Comparison of ENCODE assay signal across 1 cellular context in the genomic region with DNA sequence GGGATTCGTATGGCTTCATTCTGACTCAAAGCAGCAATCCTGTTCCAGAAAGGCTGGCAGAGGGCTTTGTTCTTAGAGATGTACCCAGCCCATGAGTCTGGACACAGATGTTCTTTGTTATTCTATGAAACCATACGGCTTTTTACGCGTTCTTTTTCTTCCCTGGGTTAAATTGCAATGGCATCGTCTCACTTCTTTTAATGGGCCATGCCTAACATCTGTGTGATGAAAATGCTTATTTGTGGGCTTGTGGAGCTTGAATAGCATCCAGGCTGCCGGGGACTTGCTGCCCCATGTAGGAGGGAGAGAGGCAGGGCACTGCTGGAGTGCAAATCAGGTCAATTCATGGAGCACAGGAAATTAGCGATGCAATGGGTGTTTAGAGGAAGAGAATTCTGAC.
TF ChIP-seq lines count a peak whose summit lies in the region.

No MANE protein-coding gene starts in this region.

TF ChIP-seq in H1, 55 proteins besides CTCF, POLR2A, EP300 and RAD21 (continued from another document):
- TF ChIP-seq, protein P1, sequence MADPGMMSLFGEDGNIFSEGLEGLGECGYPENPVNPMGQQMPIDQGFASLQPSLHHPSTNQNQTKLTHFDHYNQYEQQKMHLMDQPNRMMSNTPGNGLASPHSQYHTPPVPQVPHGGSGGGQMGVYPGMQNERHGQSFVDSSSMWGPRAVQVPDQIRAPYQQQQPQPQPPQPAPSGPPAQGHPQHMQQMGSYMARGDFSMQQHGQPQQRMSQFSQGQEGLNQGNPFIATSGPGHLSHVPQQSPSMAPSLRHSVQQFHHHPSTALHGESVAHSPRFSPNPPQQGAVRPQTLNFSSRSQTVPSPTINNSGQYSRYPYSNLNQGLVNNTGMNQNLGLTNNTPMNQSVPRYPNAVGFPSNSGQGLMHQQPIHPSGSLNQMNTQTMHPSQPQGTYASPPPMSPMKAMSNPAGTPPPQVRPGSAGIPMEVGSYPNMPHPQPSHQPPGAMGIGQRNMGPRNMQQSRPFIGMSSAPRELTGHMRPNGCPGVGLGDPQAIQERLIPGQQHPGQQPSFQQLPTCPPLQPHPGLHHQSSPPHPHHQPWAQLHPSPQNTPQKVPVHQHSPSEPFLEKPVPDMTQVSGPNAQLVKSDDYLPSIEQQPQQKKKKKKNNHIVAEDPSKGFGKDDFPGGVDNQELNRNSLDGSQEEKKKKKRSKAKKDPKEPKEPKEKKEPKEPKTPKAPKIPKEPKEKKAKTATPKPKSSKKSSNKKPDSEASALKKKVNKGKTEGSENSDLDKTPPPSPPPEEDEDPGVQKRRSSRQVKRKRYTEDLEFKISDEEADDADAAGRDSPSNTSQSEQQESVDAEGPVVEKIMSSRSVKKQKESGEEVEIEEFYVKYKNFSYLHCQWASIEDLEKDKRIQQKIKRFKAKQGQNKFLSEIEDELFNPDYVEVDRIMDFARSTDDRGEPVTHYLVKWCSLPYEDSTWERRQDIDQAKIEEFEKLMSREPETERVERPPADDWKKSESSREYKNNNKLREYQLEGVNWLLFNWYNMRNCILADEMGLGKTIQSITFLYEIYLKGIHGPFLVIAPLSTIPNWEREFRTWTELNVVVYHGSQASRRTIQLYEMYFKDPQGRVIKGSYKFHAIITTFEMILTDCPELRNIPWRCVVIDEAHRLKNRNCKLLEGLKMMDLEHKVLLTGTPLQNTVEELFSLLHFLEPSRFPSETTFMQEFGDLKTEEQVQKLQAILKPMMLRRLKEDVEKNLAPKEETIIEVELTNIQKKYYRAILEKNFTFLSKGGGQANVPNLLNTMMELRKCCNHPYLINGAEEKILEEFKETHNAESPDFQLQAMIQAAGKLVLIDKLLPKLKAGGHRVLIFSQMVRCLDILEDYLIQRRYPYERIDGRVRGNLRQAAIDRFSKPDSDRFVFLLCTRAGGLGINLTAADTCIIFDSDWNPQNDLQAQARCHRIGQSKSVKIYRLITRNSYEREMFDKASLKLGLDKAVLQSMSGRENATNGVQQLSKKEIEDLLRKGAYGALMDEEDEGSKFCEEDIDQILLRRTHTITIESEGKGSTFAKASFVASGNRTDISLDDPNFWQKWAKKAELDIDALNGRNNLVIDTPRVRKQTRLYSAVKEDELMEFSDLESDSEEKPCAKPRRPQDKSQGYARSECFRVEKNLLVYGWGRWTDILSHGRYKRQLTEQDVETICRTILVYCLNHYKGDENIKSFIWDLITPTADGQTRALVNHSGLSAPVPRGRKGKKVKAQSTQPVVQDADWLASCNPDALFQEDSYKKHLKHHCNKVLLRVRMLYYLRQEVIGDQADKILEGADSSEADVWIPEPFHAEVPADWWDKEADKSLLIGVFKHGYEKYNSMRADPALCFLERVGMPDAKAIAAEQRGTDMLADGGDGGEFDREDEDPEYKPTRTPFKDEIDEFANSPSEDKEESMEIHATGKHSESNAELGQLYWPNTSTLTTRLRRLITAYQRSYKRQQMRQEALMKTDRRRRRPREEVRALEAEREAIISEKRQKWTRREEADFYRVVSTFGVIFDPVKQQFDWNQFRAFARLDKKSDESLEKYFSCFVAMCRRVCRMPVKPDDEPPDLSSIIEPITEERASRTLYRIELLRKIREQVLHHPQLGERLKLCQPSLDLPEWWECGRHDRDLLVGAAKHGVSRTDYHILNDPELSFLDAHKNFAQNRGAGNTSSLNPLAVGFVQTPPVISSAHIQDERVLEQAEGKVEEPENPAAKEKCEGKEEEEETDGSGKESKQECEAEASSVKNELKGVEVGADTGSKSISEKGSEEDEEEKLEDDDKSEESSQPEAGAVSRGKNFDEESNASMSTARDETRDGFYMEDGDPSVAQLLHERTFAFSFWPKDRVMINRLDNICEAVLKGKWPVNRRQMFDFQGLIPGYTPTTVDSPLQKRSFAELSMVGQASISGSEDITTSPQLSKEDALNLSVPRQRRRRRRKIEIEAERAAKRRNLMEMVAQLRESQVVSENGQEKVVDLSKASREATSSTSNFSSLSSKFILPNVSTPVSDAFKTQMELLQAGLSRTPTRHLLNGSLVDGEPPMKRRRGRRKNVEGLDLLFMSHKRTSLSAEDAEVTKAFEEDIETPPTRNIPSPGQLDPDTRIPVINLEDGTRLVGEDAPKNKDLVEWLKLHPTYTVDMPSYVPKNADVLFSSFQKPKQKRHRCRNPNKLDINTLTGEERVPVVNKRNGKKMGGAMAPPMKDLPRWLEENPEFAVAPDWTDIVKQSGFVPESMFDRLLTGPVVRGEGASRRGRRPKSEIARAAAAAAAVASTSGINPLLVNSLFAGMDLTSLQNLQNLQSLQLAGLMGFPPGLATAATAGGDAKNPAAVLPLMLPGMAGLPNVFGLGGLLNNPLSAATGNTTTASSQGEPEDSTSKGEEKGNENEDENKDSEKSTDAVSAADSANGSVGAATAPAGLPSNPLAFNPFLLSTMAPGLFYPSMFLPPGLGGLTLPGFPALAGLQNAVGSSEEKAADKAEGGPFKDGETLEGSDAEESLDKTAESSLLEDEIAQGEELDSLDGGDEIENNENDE (IDR thresholded peaks at IDR 0.05; ENCODE audit: insufficient replicate concordance, low read length), result no peak
- TF ChIP-seq POLR2AphosphoS5 (IDR thresholded peaks at IDR 0.05; ENCODE audit: low read depth, low read length) (no peak), NANOG (IDR thresholded peaks at IDR 0.05; ENCODE audit: insufficient read depth, low read depth, low read length, poor library complexity, severe bottlenecking) (no peak), HDAC2 (IDR thresholded peaks at IDR 0.05; ENCODE audit: borderline replicate concordance in 1 of 2, low read depth in 2 of 2, low read length in 2 of 2) (no peak), CBX5 (IDR thresholded peaks at IDR 0.05; ENCODE audit: low read depth, low read length) (no peak), SRF (IDR thresholded peaks at IDR 0.05; ENCODE audit: low read depth, low read length) (no peak), ASH2L (IDR thresholded peaks at IDR 0.05; ENCODE audit: low read length) (no peak), SIN3A (conservative IDR thresholded peaks at IDR 0.05 in 1 of 2, IDR thresholded peaks at IDR 0.05 in 1 of 2; ENCODE audit: low read depth in 1 of 2, low read length in 2 of 2) (no peak), HDAC6 (IDR thresholded peaks at IDR 0.05; ENCODE audit: low read depth, low read length) (no peak), SP1 (IDR thresholded peaks at IDR 0.05; ENCODE audit: low read depth, low read length) (no peak), SIX5 (IDR thresholded peaks at IDR 0.05; ENCODE audit: low read depth, low read length) (no peak), SIRT6 (IDR thresholded peaks at IDR 0.05; ENCODE audit: low read length) (no peak)
